Comparison of ENCODE assay signal across 11 cellular contexts in genomic region chr16:54883358-54883757, GRCh38.
"Had no signal": no experiment of that assay in that cellular context is flagged by ENCODE, and none has a peak within 500 bp of the region (broad histone marks: within the 10 kb centered on the region; RNA-seq: fewer than 3 reads in every experiment).

No MANE protein-coding gene starts in this region.

- H2AFZ ChIP-seq: GM23248, GM23338 had no signal

- H3K4me1 ChIP-seq: HAP-1 had no signal

- H3K4me2 ChIP-seq: GM23338 had no signal

- H3K9ac ChIP-seq: GM23248 had no signal

- H3K27ac ChIP-seq: GM23248 had no signal

- H3K36me3 ChIP-seq: HAP-1 had no signal

- H3K4me3 ChIP-seq: GM23248, GM23338, HAP-1 had no signal

- FAIRE-seq: H1, H54 had no signal

- H3K9me3 ChIP-seq: HAP-1 had no signal

- DNase-seq: GM23248, GOT3, H7, H9, HCEC 1CT, HFFc6 had no signal

- ATAC-seq: GM23338, HCT116 had no signal
